Comparison of ENCODE assay signal across 22 cellular contexts in the genomic region with DNA sequence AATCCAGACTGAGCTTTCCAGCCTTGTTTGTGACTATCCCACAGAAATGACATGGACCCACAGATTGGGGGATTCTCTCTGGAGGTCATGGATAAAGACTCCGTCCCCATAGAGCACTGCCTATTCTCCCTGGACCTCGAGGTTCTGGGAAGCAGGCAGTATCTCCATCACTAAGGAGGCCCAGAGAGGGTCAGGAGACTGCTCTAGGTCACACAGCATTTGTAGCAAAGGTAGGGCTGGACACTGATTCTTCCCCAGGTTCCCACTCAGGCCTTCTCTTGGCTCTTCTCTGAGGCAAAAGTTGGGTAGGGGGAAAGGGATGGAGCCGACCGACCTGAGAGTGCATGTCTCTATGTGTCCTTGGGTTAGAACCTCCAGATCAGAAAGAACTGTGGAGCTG.
A peak's percentile ranks its signal among the peaks of the same experiment; 100 is the strongest.
DNase-seq lines count a peak whose midpoint lies in the region; ATAC-seq, FAIRE-seq and TF ChIP-seq lines count a peak whose summit lies in the region.
"Had no signal": no experiment of that assay in that cellular context is flagged by ENCODE, and none has a peak within 500 bp of the region (broad histone marks: within the 10 kb centered on the region; RNA-seq: fewer than 3 reads in every experiment).

No MANE protein-coding gene starts in this region.

- intact Hi-C loops in HepG2 (cut with micrococcal nuclease; ENCODE audit: unreplicated experiment) = no loop called here
- intact Hi-C loops in right lobe of liver (cut with DNase I) = no loop called here
- intact Hi-C loops in Calu3 (cut with micrococcal nuclease; ENCODE audit: unreplicated experiment) = no loop called here

- WGBS in HepG2 (ENCODE audit: low lambda C conversion rate) = 96% methylated on average over 3 of the region's 4 CpGs
- WGBS in right lobe of liver (ENCODE audit: insufficient coverage, low coverage, low lambda C conversion rate, missing lambda C conversion rate) = no CpG with 5 or more reads among the region's 4 CpGs

- TF ChIP-seq CTCF in HepG2 (CRISPR knock-in tag; IDR thresholded peaks at IDR 0.05) (no peak), right lobe of liver (IDR thresholded peaks at IDR 0.05) (no peak), WTC11 (IDR thresholded peaks at IDR 0.05) (no peak), osteoblast (IDR thresholded peaks at IDR 0.05; ENCODE audit: extremely low read depth, low read depth, low read length) (no peak), Calu3 (IDR thresholded peaks at IDR 0.05; ENCODE audit: unreplicated experiment) (no peak), GM13976 (IDR thresholded peaks at IDR 0.05; ENCODE audit: borderline replicate concordance, control extremely low read depth, extremely low read depth, insufficient read depth, missing control alignments) (no peak)

- no peaks in the 10 kb centered on the region for H3K27me3 Mint-ChIP-seq in WTC11 (ENCODE audit: low read depth)
- H3K27me3 Mint-ChIP-seq in Calu3 (ENCODE audit: unreplicated experiment) = no peaks in the 10 kb centered on the region
- H3K27me3 Mint-ChIP-seq: CD4-positive, alpha-beta memory T cell; CD4-positive, CD25-positive, alpha-beta regulatory T cell had no signal

- in situ Hi-C loops in HepG2 (cut with HindIII; ENCODE audit: extremely low pct_ligation_motif_present, low pct_unique_long_range_greater_than_20kb) (no loop called here), GM13976 (cut with MboI; ENCODE audit: low sequenced_read_pairs, unreplicated experiment) (no loop called here)

- H3K27ac ChIP-seq in HepG2 (ENCODE audit: extremely low read length, insufficient read depth, low read length) (no peak overlapping the region), right lobe of liver (no peak overlapping the region), osteoblast (ENCODE audit: low read depth, low read length) (no peak overlapping the region)
- H3K27ac ChIP-seq: BLaER1 had no signal

- H3K9ac ChIP-seq in HepG2 (ENCODE audit: insufficient read depth, low read depth, low read length) = no peak overlapping the region
- H3K9ac ChIP-seq: BLaER1 had no signal

- H3K4me3 Mint-ChIP-seq in WTC11 (no peak overlapping the region), Calu3 (ENCODE audit: low read depth, unreplicated experiment) (no peak overlapping the region)
- H3K4me3 Mint-ChIP-seq: CD14-positive monocyte; CD4-positive, alpha-beta memory T cell; CD4-positive, CD25-positive, alpha-beta regulatory T cell; CD8-positive, alpha-beta memory T cell had no signal

- H3K27me3 ChIP-seq in HepG2 (ENCODE audit: control insufficient read depth in 1 of 2, insufficient read depth in 2 of 2, low read length in 2 of 2) (no peaks in the 10 kb centered on the region), right lobe of liver (no peaks in the 10 kb centered on the region), osteoblast (ENCODE audit: insufficient read depth, low read length) (no peaks in the 10 kb centered on the region)
- H3K27me3 ChIP-seq: BE2C, BLaER1 had no signal

- H4K20me1 ChIP-seq in HepG2 (ENCODE audit: insufficient read depth, low read length) (no peaks in the 10 kb centered on the region), osteoblast (ENCODE audit: insufficient read depth, low read length) (peaks cover 6% of the 10 kb centered on the region)
- H4K20me1 ChIP-seq: BLaER1 had no signal

- H3K9me3 ChIP-seq in HepG2 (ENCODE audit: low read length) = peaks cover 5% of the 10 kb centered on the region
- peaks cover 0 to 2% (median 0%) of the 10 kb centered on the region in 4 donors for H3K9me3 ChIP-seq in right lobe of liver
- peaks cover 9% of the 10 kb centered on the region for H3K9me3 ChIP-seq in osteoblast (ENCODE audit: low read depth, low read length)
- H3K9me3 ChIP-seq: BE2C had no signal

- H3K4me2 ChIP-seq in HepG2 (ENCODE audit: low read depth, low read length) (no peak overlapping the region), osteoblast (ENCODE audit: insufficient read depth, low read length) (no peak overlapping the region)
- H3K4me2 ChIP-seq: BLaER1 had no signal

- BruUV-seq in HepG2 (replicated peaks; lab: Mats Ljungman, UMichigan) (no TSS peak), Calu3 (replicated peaks; lab: Mats Ljungman, UMichigan) (no TSS peak)

- FAIRE-seq in HepG2 (lab: Jason Lieb, UNC) = no peak
- FAIRE-seq: D721Med, G401.6, GM12891, GM18507 had no signal

- H3K4me1 Mint-ChIP-seq in WTC11 (no peaks in the 10 kb centered on the region), Calu3 (ENCODE audit: low read depth, unreplicated experiment) (no peaks in the 10 kb centered on the region)
- H3K4me1 Mint-ChIP-seq: CD4-positive, alpha-beta memory T cell; CD4-positive, CD25-positive, alpha-beta regulatory T cell; CD8-positive, alpha-beta memory T cell had no signal

- no peak overlapping the region for H2AFZ ChIP-seq in HepG2 (ENCODE audit: low read length)
- no peak overlapping the region for H2AFZ ChIP-seq in osteoblast (ENCODE audit: low read length)

- H3K4me3 ChIP-seq in HepG2 (replicated peaks in 1 of 3; ENCODE audit: insufficient read depth in 1 of 3, low read depth in 2 of 3, low read length in 3 of 3) = no peak overlapping the region
- H3K4me3 ChIP-seq in right lobe of liver = no peak overlapping the region
- H3K4me3 ChIP-seq in osteoblast (ENCODE audit: insufficient read depth, low read length) = no peak overlapping the region
- H3K4me3 ChIP-seq: BLaER1 had no signal

- H3K9me3 Mint-ChIP-seq in WTC11 = peaks cover 9% of the 10 kb centered on the region
- H3K9me3 Mint-ChIP-seq in Calu3 (ENCODE audit: low read depth, unreplicated experiment) = peaks cover 3% of the 10 kb centered on the region

- H3K27ac Mint-ChIP-seq in WTC11 (no peak overlapping the region), Calu3 (ENCODE audit: unreplicated experiment) (no peak overlapping the region)
- H3K27ac Mint-ChIP-seq: CD14-positive monocyte; CD4-positive, alpha-beta memory T cell; CD4-positive, CD25-positive, alpha-beta regulatory T cell; CD8-positive, alpha-beta memory T cell had no signal

- DNase-seq in HepG2 (ENCODE audit: low spot score) = no peak
- no peak for DNase-seq in right lobe of liver
- DNase-seq in WTC11 (ENCODE audit: low spot score) = no peak
- DNase-seq in osteoblast (ENCODE audit: insufficient read length, low spot score, missing footprints) = peak; percentile 37
- no peak for DNase-seq in cortex of kidney (lab: John Stamatoyannopoulos, UW)
- DNase-seq in Calu3 = no peak
- DNase-seq in GM13976 (ENCODE audit: low spot score) = no peak
- DNase-seq: ACHN; BE2C; C1 segment of cervical spinal cord; CD4-positive, alpha-beta memory T cell; CD4-positive, CD25-positive, alpha-beta regulatory T cell; CD8-positive, alpha-beta memory T cell; COR-L47; DMS79 treated with DMSO at 0.1 percent for 48 hours; GF-D8 had no signal

- no peak for TF ChIP-seq POLR2A in HepG2 (IDR thresholded peaks at IDR 0.05; ENCODE audit: insufficient read depth in 1 of 2, low read depth in 2 of 2, low read length in 2 of 2)
- TF ChIP-seq POLR2A in right lobe of liver (IDR thresholded peaks at IDR 0.05) = no peak

- H3K4me1 ChIP-seq in HepG2 (ENCODE audit: insufficient read depth, low read length) (no peaks in the 10 kb centered on the region), right lobe of liver (no peaks in the 10 kb centered on the region), osteoblast (ENCODE audit: insufficient read depth, low read length) (no peaks in the 10 kb centered on the region)
- H3K4me1 ChIP-seq: BE2C, BLaER1 had no signal

- H3K36me3 ChIP-seq in HepG2 (replicated peaks in 1 of 2; ENCODE audit: control insufficient read depth in 1 of 2, insufficient read depth in 2 of 2, low read length in 2 of 2) (peaks cover 6 to 23% of the 10 kb centered on the region in 2 experiments; a peak in 4 of 5 replicates), right lobe of liver (no peaks in the 10 kb centered on the region), osteoblast (ENCODE audit: insufficient read depth, low read length) (peaks cover 47% of the 10 kb centered on the region)

- H3K36me3 Mint-ChIP-seq in WTC11 = peaks cover 64% of the 10 kb centered on the region
- H3K36me3 Mint-ChIP-seq in Calu3 (ENCODE audit: insufficient read depth, unreplicated experiment) = peaks cover 7% of the 10 kb centered on the region
- H3K36me3 Mint-ChIP-seq: CD14-positive monocyte; CD4-positive, alpha-beta memory T cell had no signal

- no peak for ATAC-seq in HepG2
- no peak for ATAC-seq in right lobe of liver
- no peak for ATAC-seq in WTC11

- POLR2A ChIA-PET in HepG2 (lab: Yijun Ruan, JAX) (no interaction called here), WTC11 (lab: Charles Lee) (no interaction called here)

- no peak for TF ChIP-seq EP300 in HepG2 (IDR thresholded peaks at IDR 0.05; ENCODE audit: low read depth in 2 of 2, low read length in 2 of 2)
- no peak for TF ChIP-seq EP300 in HepG2 (CRISPR knock-in tag; IDR thresholded peaks at IDR 0.05; ENCODE audit: borderline replicate concordance)

- CTCF ChIA-PET in HepG2 (lab: Yijun Ruan, JAX; ENCODE audit: low intra/inter-chr PET ratio, low total read pairs) = no interaction called here
- CTCF ChIA-PET in WTC11 (lab: Charles Lee) = no interaction called here
- CTCF ChIA-PET in Calu3 (lab: Charles Lee) = no interaction called here

- no peaks in the 10 kb centered on the region for H3K79me2 ChIP-seq in HepG2 (ENCODE audit: insufficient read depth, low read length)
- H3K79me2 ChIP-seq in osteoblast (ENCODE audit: insufficient read depth, low read length) = no peaks in the 10 kb centered on the region

- TF ChIP-seq RAD21 in HepG2 (CRISPR knock-in tag; IDR thresholded peaks at IDR 0.05) = no peak

TF ChIP-seq in HepG2, 621 proteins besides CTCF, POLR2A, EP300 and RAD21 (continues in another document):
- no peak for TF ChIP-seq SMARCE1 (IDR thresholded peaks at IDR 0.05; ENCODE audit: borderline replicate concordance)
- TF ChIP-seq, protein P1, sequence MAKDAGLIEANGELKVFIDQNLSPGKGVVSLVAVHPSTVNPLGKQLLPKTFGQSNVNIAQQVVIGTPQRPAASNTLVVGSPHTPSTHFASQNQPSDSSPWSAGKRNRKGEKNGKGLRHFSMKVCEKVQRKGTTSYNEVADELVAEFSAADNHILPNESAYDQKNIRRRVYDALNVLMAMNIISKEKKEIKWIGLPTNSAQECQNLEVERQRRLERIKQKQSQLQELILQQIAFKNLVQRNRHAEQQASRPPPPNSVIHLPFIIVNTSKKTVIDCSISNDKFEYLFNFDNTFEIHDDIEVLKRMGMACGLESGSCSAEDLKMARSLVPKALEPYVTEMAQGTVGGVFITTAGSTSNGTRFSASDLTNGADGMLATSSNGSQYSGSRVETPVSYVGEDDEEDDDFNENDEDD (CRISPR knock-in tag; IDR thresholded peaks at IDR 0.05; ENCODE audit: borderline replicate concordance) = no peak

TF ChIP-seq in WTC11, 78 proteins besides CTCF, POLR2A, EP300 and RAD21 (continues in another document):
- no peak for TF ChIP-seq RORB (CRISPR knock-in tag; IDR thresholded peaks at IDR 0.05)
- TF ChIP-seq GTF2I (CRISPR knock-in tag; conservative IDR thresholded peaks at IDR 0.05) = 0 out of 2 replicates have a peak, but pooled peaks have one; percentile 15
- TF ChIP-seq NR1H2 (CRISPR knock-in tag; IDR thresholded peaks at IDR 0.05) = no peak
- TF ChIP-seq ZNF317 (CRISPR knock-in tag; IDR thresholded peaks at IDR 0.05; ENCODE audit: borderline replicate concordance, low read depth) = no peak
